ENCODE assay signal across 29 cellular contexts in genomic region chr1:113479713-113480676, GRCh38.
DNase-seq lines count a peak whose midpoint lies in the region; ATAC-seq, FAIRE-seq and TF ChIP-seq lines count a peak whose summit lies in the region.
"Had no signal": no experiment of that assay in that cellular context is flagged by ENCODE, and none has a peak within 500 bp of the region (broad histone marks: within the 10 kb centered on the region; RNA-seq: fewer than 3 reads in every experiment).

No MANE protein-coding gene starts in this region.

- no peak overlapping the region for H3K4me3 ChIP-seq in HepG2 (replicated peaks in 1 of 3; ENCODE audit: insufficient read depth in 1 of 3, low read depth in 2 of 3, low read length in 3 of 3)
- H3K4me3 ChIP-seq in suprapubic skin = no peak overlapping the region
- H3K4me3 ChIP-seq in gastrocnemius medialis = no peak overlapping the region
- H3K4me3 ChIP-seq: BLaER1, gastroesophageal sphincter, HAP-1, tibial nerve had no signal

- no peak for TF ChIP-seq RAD21 in HepG2 (CRISPR knock-in tag; IDR thresholded peaks at IDR 0.05)

- TF ChIP-seq POLR2A in HepG2 (IDR thresholded peaks at IDR 0.05; ENCODE audit: insufficient read depth in 1 of 2, low read depth in 2 of 2, low read length in 2 of 2) (no peak), suprapubic skin (IDR thresholded peaks at IDR 0.05) (no peak), gastrocnemius medialis (IDR thresholded peaks at IDR 0.05) (no peak)

- BruUV-seq in HepG2 (replicated peaks; lab: Mats Ljungman, UMichigan) = no TSS peak

- no peak for ATAC-seq in HepG2
- ATAC-seq in GM18861 (IDR thresholded peaks at IDR 0.05; ENCODE audit: unreplicated experiment) = no peak
- ATAC-seq in GM18868 (IDR thresholded peaks at IDR 0.05; ENCODE audit: unreplicated experiment) = no peak
- ATAC-seq in gastrocnemius medialis = no peak
- ATAC-seq: gastroesophageal sphincter; stimulated activated naive CD8-positive, alpha-beta T cell treated with anti-CD3 and anti-CD28 coated beads, Interleukin-15, Interleukin-2, amounts not matched to agents 100 U/mL and 50 U/mL, for 24 hours had no signal

- H3K27ac Mint-ChIP-seq in chondrocyte (ENCODE audit: unreplicated experiment) = no peak overlapping the region
- H3K27ac Mint-ChIP-seq: activated naive CD4-positive, alpha-beta T cell treated with anti-CD3 and anti-CD28 coated beads, Interleukin-2, amount 10 ng/mL, durations not matched to agents 7 days and 5 days had no signal

- H3K36me3 ChIP-seq in HepG2 (replicated peaks in 1 of 2; ENCODE audit: control insufficient read depth in 1 of 2, insufficient read depth in 2 of 2, low read length in 2 of 2) (no peaks in the 10 kb centered on the region), suprapubic skin (no peaks in the 10 kb centered on the region), gastrocnemius medialis (no peaks in the 10 kb centered on the region)
- H3K36me3 ChIP-seq: gastroesophageal sphincter, HAP-1 had no signal

- no peak overlapping the region for H3K4me2 ChIP-seq in HepG2 (ENCODE audit: low read depth, low read length)
- H3K4me2 ChIP-seq: BLaER1 had no signal

- FAIRE-seq in HepG2 (lab: Jason Lieb, UNC) = no peak
- FAIRE-seq: D721Med, HTR-8/SVneo, keratinocyte had no signal

- intact Hi-C loops in HepG2 (cut with micrococcal nuclease; ENCODE audit: unreplicated experiment) (no loop called here), gastrocnemius medialis (cut with DNase I; ENCODE audit: low total_unique reads) (no loop called here)

- TF ChIP-seq CTCF in chondrocyte (IDR thresholded peaks at IDR 0.05) (no peak), HepG2 (CRISPR knock-in tag; IDR thresholded peaks at IDR 0.05) (no peak), suprapubic skin (IDR thresholded peaks at IDR 0.05) (no peak), gastrocnemius medialis (IDR thresholded peaks at IDR 0.05 in 4 of 5, conservative IDR thresholded peaks at IDR 0.05 in 1 of 5) (no peak)

- H3K27me3 ChIP-seq in HepG2 (ENCODE audit: control insufficient read depth in 1 of 2, insufficient read depth in 2 of 2, low read length in 2 of 2) (no peaks in the 10 kb centered on the region), suprapubic skin (no peaks in the 10 kb centered on the region), gastrocnemius medialis (no peaks in the 10 kb centered on the region)
- H3K27me3 ChIP-seq: BLaER1, gastroesophageal sphincter, tibial nerve had no signal

- H3K9ac ChIP-seq in HepG2 (ENCODE audit: insufficient read depth, low read depth, low read length) = no peak overlapping the region
- H3K9ac ChIP-seq: BLaER1 had no signal

- CTCF ChIA-PET in HepG2 (lab: Yijun Ruan, JAX; ENCODE audit: low intra/inter-chr PET ratio, low total read pairs) = no interaction called here

- peaks cover 12% of the 10 kb centered on the region for H3K79me2 ChIP-seq in HepG2 (ENCODE audit: insufficient read depth, low read length)

- H3K27me3 Mint-ChIP-seq in chondrocyte (ENCODE audit: low read depth) = no peaks in the 10 kb centered on the region
- H3K27me3 Mint-ChIP-seq: activated naive CD4-positive, alpha-beta T cell treated with anti-CD3 and anti-CD28 coated beads, Interleukin-2, amount 10 ng/mL, durations not matched to agents 7 days and 5 days had no signal

- H3K9me3 ChIP-seq in HepG2 (ENCODE audit: low read length) (peaks cover 16% of the 10 kb centered on the region), suprapubic skin (peaks cover 8% of the 10 kb centered on the region), gastrocnemius medialis (no peaks in the 10 kb centered on the region)
- H3K9me3 ChIP-seq: HAP-1 had no signal

- H3K4me1 ChIP-seq in HepG2 (ENCODE audit: insufficient read depth, low read length) (peaks cover 18% of the 10 kb centered on the region), suprapubic skin (no peaks in the 10 kb centered on the region), gastrocnemius medialis (no peaks in the 10 kb centered on the region)
- H3K4me1 ChIP-seq: BLaER1, gastroesophageal sphincter, HAP-1, tibial nerve had no signal

- 77% methylated on average over 4 of the region's 5 CpGs for WGBS in HepG2 (ENCODE audit: low lambda C conversion rate)
- WGBS in suprapubic skin = 76% methylated on average over 5 of the region's 5 CpGs

- peaks cover 46% of the 10 kb centered on the region for H3K9me3 Mint-ChIP-seq in chondrocyte (ENCODE audit: low read depth)

- no peaks in the 10 kb centered on the region for H3K4me1 Mint-ChIP-seq in chondrocyte (ENCODE audit: low read depth)
- H3K4me1 Mint-ChIP-seq: activated naive CD4-positive, alpha-beta T cell treated with anti-CD3 and anti-CD28 coated beads, Interleukin-2, amount 10 ng/mL, durations not matched to agents 7 days and 5 days had no signal

- POLR2A ChIA-PET in HepG2 (lab: Yijun Ruan, JAX) = interaction anchor here (0.8 kb wide), 1 partner anchor 28 kb away, joined by 3 read pairs; no protein-coding TSS in a partner anchor

- H4K20me1 ChIP-seq in HepG2 (ENCODE audit: insufficient read depth, low read length) = no peaks in the 10 kb centered on the region
- H4K20me1 ChIP-seq: BLaER1 had no signal

- in situ Hi-C loops in Caki2 (cut with HindIII; ENCODE audit: low pct_unique_long_range_greater_than_20kb, low sequenced_read_pairs) (no loop called here), KBM-7 (cut with MboI; ENCODE audit: low pct_unique_long_range_greater_than_20kb, low sequenced_read_pairs) (no loop called here), HepG2 (cut with HindIII; ENCODE audit: extremely low pct_ligation_motif_present, low pct_unique_long_range_greater_than_20kb) (loop anchor here (25.0 kb wide), 1 partner anchor 182 kb away; no protein-coding TSS in a partner anchor), gastrocnemius medialis (cut with MboI; ENCODE audit: low sequenced_read_pairs in 4 of 4) (no loop called here)

- H3K4me3 Mint-ChIP-seq in chondrocyte (ENCODE audit: unreplicated experiment) = no peak overlapping the region
- H3K4me3 Mint-ChIP-seq: activated naive CD4-positive, alpha-beta T cell treated with anti-CD3 and anti-CD28 coated beads, Interleukin-2, amount 10 ng/mL, durations not matched to agents 7 days and 5 days had no signal

- TF ChIP-seq EP300 in HepG2 (IDR thresholded peaks at IDR 0.05; ENCODE audit: low read depth in 2 of 2, low read length in 2 of 2) = no peak
- TF ChIP-seq EP300 in HepG2 (CRISPR knock-in tag; IDR thresholded peaks at IDR 0.05; ENCODE audit: borderline replicate concordance) = no peak
- no peak for TF ChIP-seq EP300 in suprapubic skin (IDR thresholded peaks at IDR 0.05)

- no peak overlapping the region for H2AFZ ChIP-seq in HepG2 (ENCODE audit: low read length)

- DNase-seq in Caki2 (ENCODE audit: low read depth) = peak; percentile 16
- peak; percentile 18 for DNase-seq in KBM-7
- DNase-seq in chondrocyte (ENCODE audit: low spot score) = peak; percentile 40
- DNase-seq in HepG2 (ENCODE audit: low spot score) = no peak
- DNase-seq in suprapubic skin (ENCODE audit: low spot score in 2 of 2) = no peak
- no peak for DNase-seq in gastrocnemius medialis
- DNase-seq: activated CD4-positive, alpha-beta T cell treated with anti-CD3 and anti-CD28 coated beads for 4 hours; activated naive CD4-positive, alpha-beta T cell treated with anti-CD3 and anti-CD28 coated beads, Interleukin-2, amount 10 ng/mL, durations not matched to agents 7 days and 5 days; activated T-cell treated with anti-CD3 and anti-CD28 coated beads, Interleukin-2, amount 50 U/mL, for 48 hours; anterior cingulate cortex; GDM1; hypothalamus; Karpas-422; NCI-H1092 treated with DMSO at 0.1 percent for 48 hours; NCI-H2029 treated with DMSO at 0.1 percent for 48 hours; NCI-H446; nucleus accumbens; SIG-M5; stimulated activated CD4-positive, alpha-beta T cell treated with anti-CD3 and anti-CD28 coated beads, Interleukin-4, amount 100 ng/mL, for 24 hours; stimulated activated naive CD8-positive, alpha-beta T cell treated with anti-CD3 and anti-CD28 coated beads, Interleukin-15, Interleukin-2, amounts not matched to agents 100 U/mL and 50 U/mL, for 24 hours had no signal

- H3K36me3 Mint-ChIP-seq in chondrocyte (ENCODE audit: low read depth) = peaks cover 14% of the 10 kb centered on the region
- H3K36me3 Mint-ChIP-seq: activated naive CD4-positive, alpha-beta T cell treated with anti-CD3 and anti-CD28 coated beads, Interleukin-2, amount 10 ng/mL, durations not matched to agents 7 days and 5 days had no signal

- H3K27ac ChIP-seq in HepG2 (ENCODE audit: extremely low read length, insufficient read depth, low read length) = no peak overlapping the region
- no peak overlapping the region for H3K27ac ChIP-seq in suprapubic skin
- H3K27ac ChIP-seq in gastrocnemius medialis = no peak overlapping the region
- H3K27ac ChIP-seq: BLaER1, gastroesophageal sphincter, tibial nerve had no signal

TF ChIP-seq in HepG2, 621 proteins besides CTCF, POLR2A, EP300 and RAD21:
- TF ChIP-seq ZNF160 (CRISPR knock-in tag; IDR thresholded peaks at IDR 0.05) = peak; percentile 100
- TF ChIP-seq PREB (CRISPR knock-in tag; IDR thresholded peaks at IDR 0.05) = no peak
- no peak for TF ChIP-seq MLLT10 (CRISPR knock-in tag; IDR thresholded peaks at IDR 0.05)
- no peak for TF ChIP-seq BCL3 (CRISPR knock-in tag; IDR thresholded peaks at IDR 0.05)
- peak; percentile 15; the same call in 1 of the 2 replicates for TF ChIP-seq HNF4A (CRISPR knock-in tag; IDR thresholded peaks at IDR 0.05)
TF ChIP-seq in HepG2: peak in this region for 2.

Comparison
In these comparisons a context has a peak if more than half of its experiments do, and no peak if none do; other contexts are left out.
1. DNase-seq: peak in Caki2 (single experiment), KBM-7 (single experiment) and chondrocyte (single experiment); none in HepG2 (single experiment), suprapubic skin (0 of 2) and gastrocnemius medialis (0 of 2).